ENCODE assay signal across 12 cellular contexts in genomic region chr9:37836386-37836785, GRCh38. TPM values are rescaled to one million over a fixed set of nuclear protein-coding genes. Genes with fewer than 3 reads are reported as not detected.
DNase-seq lines count a peak whose midpoint lies in the region; ATAC-seq and TF ChIP-seq lines count a peak whose summit lies in the region.
"Had no signal": no experiment of that assay in that cellular context is flagged by ENCODE, and none has a peak within 500 bp of the region (broad histone marks: within the 10 kb centered on the region; RNA-seq: fewer than 3 reads in every experiment).

No MANE protein-coding gene starts in this region.

- ATAC-seq in activated CD4-positive, CD25-positive, alpha-beta regulatory T cell treated with anti-CD3 and anti-CD28 coated beads, Interleukin-2, amount 50 U/mL, for 24 hours, result peak; percentile 79 to 95
- peak; percentile 82 for ATAC-seq in HG03025 (IDR thresholded peaks at IDR 0.05; ENCODE audit: low FRiP score, unreplicated experiment)
- ATAC-seq in aorta (ENCODE audit: low FRiP score), result no peak

- no peaks in the 10 kb centered on the region for H3K9me3 ChIP-seq in aorta (ENCODE audit: control insufficient read depth, low read length)

- no peak overlapping the region for H3K27ac ChIP-seq in aorta (ENCODE audit: low read depth in 1 of 2, low read length in 2 of 2)
- H3K27ac ChIP-seq: 22Rv1 had no signal

- no peak overlapping the region for H3K4me3 ChIP-seq in aorta (ENCODE audit: low read length in 2 of 2)

- TF ChIP-seq CTCF in GM20000 (IDR thresholded peaks at IDR 0.05; ENCODE audit: extremely low read depth, missing control alignments), result peak; percentile 3

- H3K27ac Mint-ChIP-seq in activated naive CD8-positive, alpha-beta T cell, result peak overlapping the region; percentile 14

- no peaks in the 10 kb centered on the region for H3K27me3 ChIP-seq in aorta (ENCODE audit: control insufficient read depth in 1 of 2, insufficient read depth in 2 of 2, low read length in 1 of 2)

- H3K4me1 Mint-ChIP-seq in activated naive CD8-positive, alpha-beta T cell (ENCODE audit: low read depth), result peaks cover 8% of the 10 kb centered on the region

- H3K4me1 ChIP-seq in aorta (ENCODE audit: control insufficient read depth in 1 of 2, insufficient read depth in 2 of 2, low read length in 2 of 2), result no peaks in the 10 kb centered on the region

- no peaks in the 10 kb centered on the region for H3K27me3 Mint-ChIP-seq in activated naive CD8-positive, alpha-beta T cell

- no peaks in the 10 kb centered on the region for H3K36me3 ChIP-seq in aorta (ENCODE audit: control insufficient read depth in 1 of 2, insufficient read depth in 2 of 2, low read length in 1 of 2)

- no peaks in the 10 kb centered on the region for H3K9me3 Mint-ChIP-seq in activated naive CD8-positive, alpha-beta T cell (ENCODE audit: low read depth)
- H3K9me3 Mint-ChIP-seq: neural crest cell had no signal

- peaks cover 4% of the 10 kb centered on the region for H3K36me3 Mint-ChIP-seq in activated naive CD8-positive, alpha-beta T cell

- 90 to 98% methylated on average over 2 of the region's 2 CpGs for WGBS in aorta, 2 donors

- intact Hi-C loops in aorta (cut with DNase I), result no loop called here

- no peak overlapping the region for H3K4me3 Mint-ChIP-seq in activated naive CD8-positive, alpha-beta T cell
- H3K4me3 Mint-ChIP-seq: neural crest cell had no signal

- DNase-seq in activated CD4-positive, CD25-positive, alpha-beta regulatory T cell treated with anti-CD3 and anti-CD28 coated beads, Interleukin-2, amount 50 U/mL, for 72 hours, result no peak
- DNase-seq in GM20000 (ENCODE audit: low spot score), result peak; percentile 70
- no peak for DNase-seq in NCI-H345 treated with DMSO at 0.1 percent for 48 hours (lab: John Stamatoyannopoulos, UW; ENCODE audit: unreplicated experiment)
- no peak for DNase-seq in aorta
- no peak for DNase-seq in D341Med (ENCODE audit: low spot score)
- DNase-seq: DMS79, NCI-H1417 had no signal

RNA-seq across cellular contexts. Expression of gene DCAF10, which starts 35.8 kb away (rescaled TPM):
- total RNA-seq in aorta, result 10 to 100 TPM; 27.7 to 29.5 TPM
- 1 to 10 TPM; 8.3 to 9.4 TPM for polyA plus RNA-seq in aorta

RNA-seq across cellular contexts. Expression of gene EXOSC3, which starts 51.5 kb away (rescaled TPM):
- 10 to 100 TPM; 28.3 to 30.2 TPM for total RNA-seq in aorta
- 10 to 100 TPM; 17.9 to 19.8 TPM for polyA plus RNA-seq in aorta
